ENCODE assay signal across 33 cellular contexts in the genomic region with DNA sequence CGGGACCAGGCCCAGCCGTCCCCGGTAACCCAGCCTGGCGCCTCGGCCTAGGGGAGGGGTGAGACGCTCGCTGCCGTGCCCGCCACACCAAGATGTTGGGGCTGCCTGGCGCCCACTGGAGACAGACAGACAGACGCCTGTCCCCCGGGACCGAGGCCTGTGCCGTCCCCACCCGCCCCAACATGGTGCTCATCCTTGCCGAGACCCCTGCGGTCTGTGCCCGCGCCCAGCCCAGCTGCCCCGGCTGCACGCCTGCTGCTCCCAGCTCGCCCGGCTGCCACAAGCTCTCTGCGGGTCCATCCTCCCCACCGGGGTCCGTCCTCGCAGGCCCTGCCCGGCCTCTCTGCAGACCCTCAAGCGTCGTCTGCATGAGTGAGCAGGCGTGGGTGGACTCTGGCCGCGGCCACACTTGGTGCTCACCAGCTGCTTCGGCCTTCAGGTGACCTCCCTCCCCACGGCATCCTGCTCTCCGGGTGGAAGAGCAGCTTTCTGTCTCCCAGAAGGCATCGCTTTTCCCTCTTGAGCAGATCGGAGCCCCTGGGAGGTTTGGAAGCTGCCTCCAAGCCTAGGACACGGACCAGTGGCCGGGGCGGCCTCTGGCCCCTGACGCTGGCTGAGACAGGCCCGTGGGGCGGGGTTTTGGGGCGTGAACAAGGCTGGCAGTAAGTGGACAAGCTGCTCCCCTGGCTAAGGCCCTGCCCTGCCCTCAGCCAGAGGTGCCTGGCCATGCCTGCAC. TPM values are rescaled to one million over a fixed set of nuclear protein-coding genes. Genes with fewer than 3 reads are reported as not detected.
"Had no signal": no experiment of that assay in that cellular context is flagged by ENCODE, and none has a peak within 500 bp of the region (broad histone marks: within the 10 kb centered on the region; RNA-seq: fewer than 3 reads in every experiment).

No MANE protein-coding gene starts in this region.

- H3K36me3 Mint-ChIP-seq: activated naive CD8-positive, alpha-beta T cell treated with anti-CD3 and anti-CD28 coated beads, Interleukin-2, amount 10 ng/mL, durations not matched to agents 7 days and 5 days; brain; natural killer cell; stimulated activated effector memory CD8-positive, alpha-beta T cell treated with anti-CD3 and anti-CD28 coated beads, Interleukin-12 subunit alpha, Interleukin-12 subunit beta, amount 100 ng/mL, for 72 hours had no signal

- H3K9me3 Mint-ChIP-seq: activated CD4-positive, alpha-beta memory T cell treated with anti-CD3 and anti-CD28 coated beads, Interleukin-2, amount 10 ng/mL, durations not matched to agents 7 days and 5 days; activated CD4-positive, alpha-beta T cell treated with anti-CD3 and anti-CD28 coated beads, Interleukin-2, amount 10 ng/mL, durations not matched to agents 7 days and 5 days; activated naive CD4-positive, alpha-beta T cell treated with anti-CD3 and anti-CD28 coated beads, Interleukin-2, amount 10 ng/mL, durations not matched to agents 7 days and 5 days; activated T-cell treated with anti-CD3 and anti-CD28 coated beads, Interleukin-2, amount 50 U/mL, for 24 hours; stimulated activated effector memory CD8-positive, alpha-beta T cell treated with anti-CD3 and anti-CD28 coated beads, Interleukin-12 subunit alpha, Interleukin-12 subunit beta, amount 100 ng/mL, for 72 hours had no signal

- H3K4me3 Mint-ChIP-seq: activated CD4-positive, alpha-beta memory T cell treated with anti-CD3 and anti-CD28 coated beads, Interleukin-2, amount 10 ng/mL, durations not matched to agents 7 days and 5 days; activated CD4-positive, alpha-beta T cell treated with anti-CD3 and anti-CD28 coated beads, Interleukin-2, amount 10 ng/mL, durations not matched to agents 7 days and 5 days; activated naive CD4-positive, alpha-beta T cell treated with anti-CD3 and anti-CD28 coated beads, Interleukin-2, amount 10 ng/mL, durations not matched to agents 7 days and 5 days; activated naive CD8-positive, alpha-beta T cell treated with anti-CD3 and anti-CD28 coated beads, Interleukin-2, amount 10 ng/mL, durations not matched to agents 7 days and 5 days; activated T-cell treated with anti-CD3 and anti-CD28 coated beads, Interleukin-2, amount 50 U/mL, for 24 hours; brain; natural killer cell; stimulated activated effector memory CD8-positive, alpha-beta T cell treated with anti-CD3 and anti-CD28 coated beads, Interleukin-12 subunit alpha, Interleukin-12 subunit beta, amount 100 ng/mL, for 72 hours; T-helper 17 cell had no signal

- H3K27ac Mint-ChIP-seq: activated CD4-positive, alpha-beta memory T cell treated with anti-CD3 and anti-CD28 coated beads, Interleukin-2, amount 10 ng/mL, durations not matched to agents 7 days and 5 days; activated CD4-positive, alpha-beta T cell treated with anti-CD3 and anti-CD28 coated beads, Interleukin-2, amount 10 ng/mL, durations not matched to agents 7 days and 5 days; activated naive CD4-positive, alpha-beta T cell treated with anti-CD3 and anti-CD28 coated beads, Interleukin-2, amount 10 ng/mL, durations not matched to agents 7 days and 5 days; activated naive CD8-positive, alpha-beta T cell treated with anti-CD3 and anti-CD28 coated beads, Interleukin-2, amount 10 ng/mL, durations not matched to agents 7 days and 5 days; activated T-cell treated with anti-CD3 and anti-CD28 coated beads, Interleukin-2, amount 50 U/mL, for 24 hours; brain; natural killer cell; progenitor cell of endocrine pancreas; stimulated activated effector memory CD8-positive, alpha-beta T cell treated with anti-CD3 and anti-CD28 coated beads, Interleukin-12 subunit alpha, Interleukin-12 subunit beta, amount 100 ng/mL, for 72 hours; T-helper 17 cell had no signal

- ATAC-seq: natural killer cell; stimulated activated effector memory CD8-positive, alpha-beta T cell treated with anti-CD3 and anti-CD28 coated beads, Interleukin-12 subunit alpha, Interleukin-12 subunit beta, amount 100 ng/mL, for 72 hours; T-helper 17 cell had no signal

- H3K27me3 Mint-ChIP-seq: activated CD4-positive, alpha-beta memory T cell treated with anti-CD3 and anti-CD28 coated beads, Interleukin-2, amount 10 ng/mL, durations not matched to agents 7 days and 5 days; activated CD4-positive, alpha-beta T cell treated with anti-CD3 and anti-CD28 coated beads, Interleukin-2, amount 10 ng/mL, durations not matched to agents 7 days and 5 days; activated naive CD8-positive, alpha-beta T cell treated with anti-CD3 and anti-CD28 coated beads, Interleukin-2, amount 10 ng/mL, durations not matched to agents 7 days and 5 days; activated T-cell treated with anti-CD3 and anti-CD28 coated beads, Interleukin-2, amount 50 U/mL, for 24 hours; brain; progenitor cell of endocrine pancreas; T-helper 17 cell had no signal

- H3K4me1 Mint-ChIP-seq: activated CD4-positive, alpha-beta memory T cell treated with anti-CD3 and anti-CD28 coated beads, Interleukin-2, amount 10 ng/mL, durations not matched to agents 7 days and 5 days; activated CD4-positive, alpha-beta T cell treated with anti-CD3 and anti-CD28 coated beads, Interleukin-2, amount 10 ng/mL, durations not matched to agents 7 days and 5 days; activated naive CD4-positive, alpha-beta T cell treated with anti-CD3 and anti-CD28 coated beads, Interleukin-2, amount 10 ng/mL, durations not matched to agents 7 days and 5 days; activated naive CD8-positive, alpha-beta T cell treated with anti-CD3 and anti-CD28 coated beads, Interleukin-2, amount 10 ng/mL, durations not matched to agents 7 days and 5 days; brain; natural killer cell; stimulated activated effector memory CD8-positive, alpha-beta T cell treated with anti-CD3 and anti-CD28 coated beads, Interleukin-12 subunit alpha, Interleukin-12 subunit beta, amount 100 ng/mL, for 72 hours; T-helper 17 cell had no signal

- DNase-seq: activated CD4-positive, alpha-beta memory T cell treated with anti-CD3 and anti-CD28 coated beads, Interleukin-2, amount 10 ng/mL, durations not matched to agents 7 days and 5 days; activated CD4-positive, alpha-beta T cell treated with anti-CD3 and anti-CD28 coated beads for 1 hour; activated CD4-positive, alpha-beta T cell treated with anti-CD3 and anti-CD28 coated beads, Interleukin-2, amount 10 ng/mL, durations not matched to agents 7 days and 5 days; activated CD8-positive, alpha-beta memory T cell treated with anti-CD3 and anti-CD28 coated beads, Interleukin-2, amount 50 U/mL, for 48 hours; activated gamma-delta T cell; activated naive CD4-positive, alpha-beta T cell treated with anti-CD3 and anti-CD28 coated beads, Interleukin-2, amount 10 ng/mL, durations not matched to agents 7 days and 5 days; activated naive CD8-positive, alpha-beta T cell treated with anti-CD3 and anti-CD28 coated beads, Interleukin-2, amount 10 ng/mL, durations not matched to agents 7 days and 5 days; activated T-cell treated with anti-CD3 and anti-CD28 coated beads, Interleukin-2, amount 50 U/mL, for 24 hours; cerebellar nuclear complex; dorsolateral prefrontal cortex; effector memory CD4-positive, alpha-beta T cell; erythroblast; heart left ventricle; hypothalamus; kidney glomerular epithelial cell; midbrain; natural killer cell; right lobe of liver; stimulated activated CD4-positive, alpha-beta T cell treated with anti-CD3 and anti-CD28 coated beads, Interleukin-4, amount 100 ng/mL, for 24 hours; stomach; T-helper 17 cell; T1000; tibial artery had no signal

RNA-seq across cellular contexts. Expression of a gene that starts 6.7 kb away (rescaled TPM):
- total RNA-seq: activated CD4-positive, alpha-beta memory T cell treated with anti-CD3 and anti-CD28 coated beads, Interleukin-2, amount 10 ng/mL, durations not matched to agents 7 days and 5 days; activated CD4-positive, alpha-beta T cell treated with anti-CD3 and anti-CD28 coated beads, Interleukin-2, amount 10 ng/mL, durations not matched to agents 7 days and 5 days; ascending aorta; cardiac muscle cell; fibroblast of lung; fibroblast of villous mesenchyme; natural killer cell; progenitor cell of endocrine pancreas; suprapubic skin; T-helper 17 cell; ureter had no signal

RNA-seq across cellular contexts. Expression of a gene that starts 45.4 kb away (rescaled TPM):
- total RNA-seq: ascending aorta, fibroblast of lung, fibroblast of villous mesenchyme, osteoblast, right lobe of liver, stomach, suprapubic skin, ureter had no signal
